Comparison of ENCODE assay signal across 23 cellular contexts in genomic region chrX:26254436-26254835, GRCh38. TPM values are rescaled to one million over a fixed set of nuclear protein-coding genes. Genes with fewer than 3 reads are reported as not detected.
"Had no signal": no experiment of that assay in that cellular context is flagged by ENCODE, and none has a peak within 500 bp of the region (broad histone marks: within the 10 kb centered on the region; RNA-seq: fewer than 3 reads in every experiment).

No MANE protein-coding gene starts in this region.

- DNase-seq: cortex of kidney; dorsolateral prefrontal cortex; effector CD8-positive, alpha-beta T cell; esophagus squamous epithelium; foreskin fibroblast; head of caudate nucleus; left ventricle myocardium inferior; lower lobe of right lung; midbrain; nephron progenitor cell; retina; stimulated activated CD4-positive, alpha-beta T cell treated with anti-CD3 and anti-CD28 coated beads, Interleukin-2, amount 100 ng/mL, for 24 hours; stimulated activated naive CD4-positive, alpha-beta T cell; stomach; substantia nigra; transverse colon had no signal

- H3K4me3 ChIP-seq: dorsolateral prefrontal cortex, esophagus squamous epithelium, hepatocyte, left ventricle myocardium inferior, lower lobe of right lung, prostate gland, stomach, thoracic aorta, transverse colon had no signal

- ATAC-seq: lower lobe of right lung, sciatic nerve had no signal

RNA-seq across cellular contexts. Expression of gene MAGEB5, which starts 38.5 kb away (rescaled TPM):
- total RNA-seq: dorsolateral prefrontal cortex, esophagus squamous epithelium, hepatocyte, left ventricle myocardium inferior, lower lobe of right lung, omental fat pad, prostate gland, sciatic nerve, skeletal muscle tissue, stomach, thoracic aorta, transverse colon, ureter had no signal
